Comparison of ENCODE assay signal across 25 cellular contexts in genomic region chr17:18173740-18174139, GRCh38.
"Had no signal": no experiment of that assay in that cellular context is flagged by ENCODE, and none has a peak within 500 bp of the region (broad histone marks: within the 10 kb centered on the region; RNA-seq: fewer than 3 reads in every experiment).

No MANE protein-coding gene starts in this region.

- H3K36me3 Mint-ChIP-seq: naive thymus-derived CD8-positive, alpha-beta T cell had no signal

- H3K27me3 Mint-ChIP-seq: effector memory CD8-positive, alpha-beta T cell; naive thymus-derived CD8-positive, alpha-beta T cell; stimulated activated naive CD8-positive, alpha-beta T cell treated with anti-CD3 and anti-CD28 coated beads, Interleukin-15, amount 100 ng/mL, for 72 hours had no signal

- H3K9me3 ChIP-seq: esophagus squamous epithelium, left lung, lower lobe of right lung, neutrophil, thyroid gland, vagina had no signal

- H2AFZ ChIP-seq: parathyroid adenoma had no signal

- H3K27me3 ChIP-seq: esophagus squamous epithelium, left lung, neutrophil, thyroid gland, vagina had no signal

- DNase-seq: cortex of kidney; effector memory CD8-positive, alpha-beta T cell; erythroblast; esophagus squamous epithelium; hypothalamus; kidney; left lung; lower lobe of right lung; stimulated activated CD4-positive, alpha-beta T cell treated with anti-CD3 and anti-CD28 coated beads, Interleukin-12 subunit alpha, Interleukin-12 subunit beta, amount 100 ng/mL, for 4 hours; stimulated activated CD4-positive, alpha-beta T cell treated with anti-CD3 and anti-CD28 coated beads, Interleukin-1b, Interleukin-23, amount 100 ng/mL, for 48 hours; stimulated activated CD4-positive, alpha-beta T cell treated with anti-CD3 and anti-CD28 coated beads, Interleukin-4, amount 100 ng/mL, for 1 hour; stimulated activated CD8-positive, alpha-beta memory T cell treated with anti-CD3 and anti-CD28 coated beads, Interleukin-4, amount 100 ng/mL, for 48 hours; stimulated activated naive CD4-positive, alpha-beta T cell; stimulated activated naive CD8-positive, alpha-beta T cell treated with anti-CD3 and anti-CD28 coated beads, Interleukin-15, amount 100 ng/mL, for 72 hours; trophoblast cell had no signal

- H3K9ac ChIP-seq: parathyroid adenoma had no signal

- H3K4me3 ChIP-seq: esophagus squamous epithelium, left lung, lower lobe of right lung, smooth muscle cell, thyroid gland, vagina had no signal

- H3K27ac ChIP-seq: esophagus squamous epithelium, left lung, lower lobe of right lung, neutrophil, parathyroid adenoma, thyroid gland, vagina had no signal

- H3K27ac Mint-ChIP-seq: progenitor cell of endocrine pancreas had no signal

- H3K4me3 Mint-ChIP-seq: effector memory CD8-positive, alpha-beta T cell; naive thymus-derived CD8-positive, alpha-beta T cell; stimulated activated naive CD8-positive, alpha-beta T cell treated with anti-CD3 and anti-CD28 coated beads, Interleukin-15, amount 100 ng/mL, for 72 hours had no signal

- H3K36me3 ChIP-seq: esophagus squamous epithelium, left lung, lower lobe of right lung, neutrophil, thyroid gland, vagina had no signal

- FAIRE-seq: endometrium, frontal cortex, kidney had no signal

- H3K9me3 Mint-ChIP-seq: effector memory CD8-positive, alpha-beta T cell; naive thymus-derived CD8-positive, alpha-beta T cell; stimulated activated naive CD8-positive, alpha-beta T cell treated with anti-CD3 and anti-CD28 coated beads, Interleukin-15, amount 100 ng/mL, for 72 hours had no signal

- ATAC-seq: effector memory CD8-positive, alpha-beta T cell; lower lobe of right lung; naive thymus-derived CD8-positive, alpha-beta T cell; sciatic nerve; stimulated activated naive CD8-positive, alpha-beta T cell treated with anti-CD3 and anti-CD28 coated beads, Interleukin-15, amount 100 ng/mL, for 72 hours had no signal

- H3K79me2 ChIP-seq: parathyroid adenoma had no signal

- H3K4me1 ChIP-seq: esophagus squamous epithelium, left lung, lower lobe of right lung, parathyroid adenoma, thyroid gland, vagina had no signal

- H3K4me2 ChIP-seq: smooth muscle cell had no signal
